In genomic region chr21:40191616-40192015, GRCh38 we compare ENCODE assay signal across 6 cellular contexts.
"Had no signal": no experiment of that assay in that cellular context is flagged by ENCODE, and none has a peak within 500 bp of the region (broad histone marks: within the 10 kb centered on the region; RNA-seq: fewer than 3 reads in every experiment).

No MANE protein-coding gene starts in this region.

- H3K4me3 ChIP-seq: K562 had no signal

- DNase-seq: IMR-90, KBM-7, KG1 had no signal

- H3K9ac ChIP-seq: KMS-11 had no signal

- H3K4me2 ChIP-seq: KMS-11 had no signal

- H3K27ac ChIP-seq: HL-60, KMS-11 had no signal
